1 cellular context compared by ENCODE assay signal in the genomic region with DNA sequence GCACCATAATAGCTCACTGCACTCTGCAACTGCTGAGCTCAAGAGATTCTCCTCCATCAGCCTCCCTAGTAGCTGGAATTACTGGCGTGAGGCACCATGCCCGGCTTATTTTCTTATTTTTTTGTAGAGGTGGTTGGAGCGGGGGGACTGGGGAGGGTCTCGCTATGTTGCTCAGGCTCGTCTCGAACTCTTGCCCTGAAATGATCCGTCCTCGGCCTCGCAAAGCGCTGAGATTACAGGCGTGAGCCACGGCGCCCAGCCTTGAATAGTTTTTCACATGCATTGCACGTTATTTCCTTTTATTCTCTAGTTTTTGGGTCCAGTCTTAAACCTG.
TF ChIP-seq lines count a peak whose summit lies in the region.

No MANE protein-coding gene starts in this region.

TF ChIP-seq in GM23338, 12 proteins besides CTCF, POLR2A, EP300 and RAD21:
- TF ChIP-seq, protein P1, sequence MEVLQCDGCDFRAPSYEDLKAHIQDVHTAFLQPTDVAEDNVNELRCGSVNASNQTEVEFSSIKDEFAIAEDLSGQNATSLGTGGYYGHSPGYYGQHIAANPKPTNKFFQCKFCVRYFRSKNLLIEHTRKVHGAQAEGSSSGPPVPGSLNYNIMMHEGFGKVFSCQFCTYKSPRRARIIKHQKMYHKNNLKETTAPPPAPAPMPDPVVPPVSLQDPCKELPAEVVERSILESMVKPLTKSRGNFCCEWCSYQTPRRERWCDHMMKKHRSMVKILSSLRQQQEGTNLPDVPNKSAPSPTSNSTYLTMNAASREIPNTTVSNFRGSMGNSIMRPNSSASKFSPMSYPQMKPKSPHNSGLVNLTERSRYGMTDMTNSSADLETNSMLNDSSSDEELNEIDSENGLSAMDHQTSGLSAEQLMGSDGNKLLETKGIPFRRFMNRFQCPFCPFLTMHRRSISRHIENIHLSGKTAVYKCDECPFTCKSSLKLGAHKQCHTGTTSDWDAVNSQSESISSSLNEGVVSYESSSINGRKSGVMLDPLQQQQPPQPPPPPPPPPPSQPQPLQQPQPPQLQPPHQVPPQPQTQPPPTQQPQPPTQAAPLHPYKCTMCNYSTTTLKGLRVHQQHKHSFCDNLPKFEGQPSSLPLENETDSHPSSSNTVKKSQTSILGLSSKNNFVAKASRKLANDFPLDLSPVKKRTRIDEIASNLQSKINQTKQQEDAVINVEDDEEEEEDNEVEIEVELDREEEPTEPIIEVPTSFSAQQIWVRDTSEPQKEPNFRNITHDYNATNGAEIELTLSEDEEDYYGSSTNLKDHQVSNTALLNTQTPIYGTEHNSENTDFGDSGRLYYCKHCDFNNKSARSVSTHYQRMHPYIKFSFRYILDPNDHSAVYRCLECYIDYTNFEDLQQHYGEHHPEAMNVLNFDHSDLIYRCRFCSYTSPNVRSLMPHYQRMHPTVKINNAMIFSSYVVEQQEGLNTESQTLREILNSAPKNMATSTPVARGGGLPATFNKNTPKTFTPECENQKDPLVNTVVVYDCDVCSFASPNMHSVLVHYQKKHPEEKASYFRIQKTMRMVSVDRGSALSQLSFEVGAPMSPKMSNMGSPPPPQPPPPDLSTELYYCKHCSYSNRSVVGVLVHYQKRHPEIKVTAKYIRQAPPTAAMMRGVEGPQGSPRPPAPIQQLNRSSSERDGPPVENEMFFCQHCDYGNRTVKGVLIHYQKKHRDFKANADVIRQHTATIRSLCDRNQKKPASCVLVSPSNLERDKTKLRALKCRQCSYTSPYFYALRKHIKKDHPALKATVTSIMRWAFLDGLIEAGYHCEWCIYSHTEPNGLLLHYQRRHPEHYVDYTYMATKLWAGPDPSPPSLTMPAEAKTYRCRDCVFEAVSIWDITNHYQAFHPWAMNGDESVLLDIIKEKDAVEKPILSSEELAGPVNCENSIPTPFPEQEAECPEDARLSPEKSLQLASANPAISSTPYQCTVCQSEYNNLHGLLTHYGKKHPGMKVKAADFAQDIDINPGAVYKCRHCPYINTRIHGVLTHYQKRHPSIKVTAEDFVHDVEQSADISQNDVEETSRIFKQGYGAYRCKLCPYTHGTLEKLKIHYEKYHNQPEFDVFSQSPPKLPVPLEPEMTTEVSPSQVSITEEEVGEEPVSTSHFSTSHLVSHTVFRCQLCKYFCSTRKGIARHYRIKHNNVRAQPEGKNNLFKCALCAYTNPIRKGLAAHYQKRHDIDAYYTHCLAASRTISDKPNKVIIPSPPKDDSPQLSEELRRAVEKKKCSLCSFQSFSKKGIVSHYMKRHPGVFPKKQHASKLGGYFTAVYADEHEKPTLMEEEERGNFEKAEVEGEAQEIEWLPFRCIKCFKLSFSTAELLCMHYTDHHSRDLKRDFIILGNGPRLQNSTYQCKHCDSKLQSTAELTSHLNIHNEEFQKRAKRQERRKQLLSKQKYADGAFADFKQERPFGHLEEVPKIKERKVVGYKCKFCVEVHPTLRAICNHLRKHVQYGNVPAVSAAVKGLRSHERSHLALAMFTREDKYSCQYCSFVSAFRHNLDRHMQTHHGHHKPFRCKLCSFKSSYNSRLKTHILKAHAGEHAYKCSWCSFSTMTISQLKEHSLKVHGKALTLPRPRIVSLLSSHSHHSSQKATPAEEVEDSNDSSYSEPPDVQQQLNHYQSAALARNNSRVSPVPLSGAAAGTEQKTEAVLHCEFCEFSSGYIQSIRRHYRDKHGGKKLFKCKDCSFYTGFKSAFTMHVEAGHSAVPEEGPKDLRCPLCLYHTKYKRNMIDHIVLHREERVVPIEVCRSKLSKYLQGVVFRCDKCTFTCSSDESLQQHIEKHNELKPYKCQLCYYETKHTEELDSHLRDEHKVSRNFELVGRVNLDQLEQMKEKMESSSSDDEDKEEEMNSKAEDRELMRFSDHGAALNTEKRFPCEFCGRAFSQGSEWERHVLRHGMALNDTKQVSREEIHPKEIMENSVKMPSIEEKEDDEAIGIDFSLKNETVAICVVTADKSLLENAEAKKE (CRISPR knock-in tag; IDR thresholded peaks at IDR 0.05) = no peak
- TF ChIP-seq, protein P2, sequence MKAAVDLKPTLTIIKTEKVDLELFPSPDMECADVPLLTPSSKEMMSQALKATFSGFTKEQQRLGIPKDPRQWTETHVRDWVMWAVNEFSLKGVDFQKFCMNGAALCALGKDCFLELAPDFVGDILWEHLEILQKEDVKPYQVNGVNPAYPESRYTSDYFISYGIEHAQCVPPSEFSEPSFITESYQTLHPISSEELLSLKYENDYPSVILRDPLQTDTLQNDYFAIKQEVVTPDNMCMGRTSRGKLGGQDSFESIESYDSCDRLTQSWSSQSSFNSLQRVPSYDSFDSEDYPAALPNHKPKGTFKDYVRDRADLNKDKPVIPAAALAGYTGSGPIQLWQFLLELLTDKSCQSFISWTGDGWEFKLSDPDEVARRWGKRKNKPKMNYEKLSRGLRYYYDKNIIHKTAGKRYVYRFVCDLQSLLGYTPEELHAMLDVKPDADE (IDR thresholded peaks at IDR 0.05) = no peak
- TF ChIP-seq STAT1 (IDR thresholded peaks at IDR 0.05; ENCODE audit: unreplicated experiment) (no peak), ZNF331 (CRISPR knock-in tag; IDR thresholded peaks at IDR 0.05; ENCODE audit: low read depth) (no peak), POLR2AphosphoS5 (IDR thresholded peaks at IDR 0.05; ENCODE audit: low read depth) (no peak), CREB1 (CRISPR knock-in tag; IDR thresholded peaks at IDR 0.05; ENCODE audit: low read depth) (no peak), ZNF114 (CRISPR knock-in tag; IDR thresholded peaks at IDR 0.05) (no peak)
- TF ChIP-seq, protein P3, sequence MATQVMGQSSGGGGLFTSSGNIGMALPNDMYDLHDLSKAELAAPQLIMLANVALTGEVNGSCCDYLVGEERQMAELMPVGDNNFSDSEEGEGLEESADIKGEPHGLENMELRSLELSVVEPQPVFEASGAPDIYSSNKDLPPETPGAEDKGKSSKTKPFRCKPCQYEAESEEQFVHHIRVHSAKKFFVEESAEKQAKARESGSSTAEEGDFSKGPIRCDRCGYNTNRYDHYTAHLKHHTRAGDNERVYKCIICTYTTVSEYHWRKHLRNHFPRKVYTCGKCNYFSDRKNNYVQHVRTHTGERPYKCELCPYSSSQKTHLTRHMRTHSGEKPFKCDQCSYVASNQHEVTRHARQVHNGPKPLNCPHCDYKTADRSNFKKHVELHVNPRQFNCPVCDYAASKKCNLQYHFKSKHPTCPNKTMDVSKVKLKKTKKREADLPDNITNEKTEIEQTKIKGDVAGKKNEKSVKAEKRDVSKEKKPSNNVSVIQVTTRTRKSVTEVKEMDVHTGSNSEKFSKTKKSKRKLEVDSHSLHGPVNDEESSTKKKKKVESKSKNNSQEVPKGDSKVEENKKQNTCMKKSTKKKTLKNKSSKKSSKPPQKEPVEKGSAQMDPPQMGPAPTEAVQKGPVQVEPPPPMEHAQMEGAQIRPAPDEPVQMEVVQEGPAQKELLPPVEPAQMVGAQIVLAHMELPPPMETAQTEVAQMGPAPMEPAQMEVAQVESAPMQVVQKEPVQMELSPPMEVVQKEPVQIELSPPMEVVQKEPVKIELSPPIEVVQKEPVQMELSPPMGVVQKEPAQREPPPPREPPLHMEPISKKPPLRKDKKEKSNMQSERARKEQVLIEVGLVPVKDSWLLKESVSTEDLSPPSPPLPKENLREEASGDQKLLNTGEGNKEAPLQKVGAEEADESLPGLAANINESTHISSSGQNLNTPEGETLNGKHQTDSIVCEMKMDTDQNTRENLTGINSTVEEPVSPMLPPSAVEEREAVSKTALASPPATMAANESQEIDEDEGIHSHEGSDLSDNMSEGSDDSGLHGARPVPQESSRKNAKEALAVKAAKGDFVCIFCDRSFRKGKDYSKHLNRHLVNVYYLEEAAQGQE (IDR thresholded peaks at IDR 0.05; ENCODE audit: unreplicated experiment) = no peak
TF ChIP-seq in GM23338: peak in this region for 0.
